In genomic region chr22:31899661-31900060, GRCh38 we compare ENCODE assay signal across 21 cellular contexts.
"Had no signal": no experiment of that assay in that cellular context is flagged by ENCODE, and none has a peak within 500 bp of the region (broad histone marks: within the 10 kb centered on the region; RNA-seq: fewer than 3 reads in every experiment).

No MANE protein-coding gene starts in this region.

- H3K27me3 ChIP-seq: colonic mucosa, heart left ventricle, neutrophil, suprapubic skin, tibial artery, upper lobe of left lung, uterus had no signal

- H3K27ac Mint-ChIP-seq: endodermal cell had no signal

- H3K4me1 ChIP-seq: colonic mucosa, heart left ventricle, suprapubic skin, tibial artery, uterus had no signal

- H3K4me3 Mint-ChIP-seq: endodermal cell, nephron had no signal

- ATAC-seq: heart left ventricle, left colon, left ventricle myocardium superior had no signal

- H3K9me3 Mint-ChIP-seq: endodermal cell, nephron had no signal

- H3K36me3 ChIP-seq: colonic mucosa, uterus had no signal

- H3K27ac ChIP-seq: colonic mucosa, heart left ventricle, neutrophil, suprapubic skin, tibial artery, upper lobe of left lung, uterus had no signal

- H3K9me3 ChIP-seq: colonic mucosa, heart left ventricle, neutrophil, suprapubic skin, tibial artery, upper lobe of left lung, uterus had no signal

- DNase-seq: cerebellar nuclear complex; colonic mucosa; dermis blood vessel endothelial cell; effector CD4-positive, alpha-beta T cell; endodermal cell; heart left ventricle; islet precursor cell; left colon; left ventricle myocardium superior; mesenchymal stem cell; midbrain; small intestine; stimulated activated CD4-positive, alpha-beta T cell treated with anti-CD3 and anti-CD28 coated beads, Interleukin-2, amount 100 ng/mL, for 48 hours; stimulated activated naive CD4-positive, alpha-beta T cell treated with Interleukin-2 at 50 U/mL for 16 hours; tibial artery; upper lobe of left lung; uterus had no signal

- H3K4me3 ChIP-seq: colonic mucosa, heart left ventricle, lung, suprapubic skin, tibial artery, upper lobe of left lung, uterus had no signal
